21 cellular contexts compared by ENCODE assay signal in the genomic region with DNA sequence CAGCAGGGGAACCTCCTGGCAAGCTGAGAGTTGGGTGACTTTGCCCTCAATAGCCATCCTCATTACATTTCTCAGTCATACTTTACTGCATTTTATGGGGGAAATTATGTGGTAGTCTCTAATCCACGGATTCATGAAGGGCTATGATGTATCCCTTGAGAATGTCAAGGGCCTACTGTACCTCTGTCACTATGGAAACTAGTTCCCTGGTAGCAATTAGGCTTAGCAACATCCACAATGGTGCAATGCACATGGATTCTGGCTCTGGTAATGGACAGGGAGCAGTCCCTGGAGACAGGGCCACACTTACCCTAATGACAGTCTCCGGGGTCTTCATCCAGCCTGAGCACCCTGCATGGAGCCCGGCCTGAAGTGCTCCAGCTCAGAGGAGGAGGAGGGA. TPM values are rescaled to one million over a fixed set of nuclear protein-coding genes. Genes with fewer than 3 reads are reported as not detected.
DNase-seq lines count a peak whose midpoint lies in the region; ATAC-seq and TF ChIP-seq lines count a peak whose summit lies in the region.
"Had no signal": no experiment of that assay in that cellular context is flagged by ENCODE, and none has a peak within 500 bp of the region (broad histone marks: within the 10 kb centered on the region; RNA-seq: fewer than 3 reads in every experiment).

No MANE protein-coding gene starts in this region.

- peak; percentile 44 for TF ChIP-seq EP300 in neural cell (conservative IDR thresholded peaks at IDR 0.05; ENCODE audit: poor library complexity, severe bottlenecking)

- no peaks in the 10 kb centered on the region for H3F3A ChIP-seq in PC-3 (ENCODE audit: low read length, unreplicated experiment)
- no peaks in the 10 kb centered on the region for H3F3A ChIP-seq in neural cell (ENCODE audit: insufficient read depth, low read length, poor library complexity, severe bottlenecking)

- ATAC-seq in PC-3 (no peak), GM18505 (IDR thresholded peaks at IDR 0.05; ENCODE audit: unreplicated experiment) (no peak), Right ventricle myocardium superior (ENCODE audit: poor library complexity) (no peak)
- ATAC-seq: gastrocnemius medialis; GM12878; stimulated activated naive CD8-positive, alpha-beta T cell treated with anti-CD3 and anti-CD28 coated beads, Interleukin-15, amount 100 ng/mL, for 72 hours; T-cell had no signal

- DNase-seq in DMS79 treated with DMSO at 0.1 percent for 48 hours (lab: John Stamatoyannopoulos, UW) (peak; percentile 84), NCI-H1092 (lab: John Stamatoyannopoulos, UW) (peak; percentile 67), PC-3 (peak; percentile 15), Right ventricle myocardium superior (no peak), osteoblast (ENCODE audit: insufficient read length, low spot score, missing footprints) (no peak)
- DNase-seq: activated CD8-positive, alpha-beta memory T cell treated with anti-CD3 and anti-CD28 coated beads, Interleukin-2, amount 50 U/mL, for 48 hours; activated effector memory CD4-positive, alpha-beta T cell treated with anti-CD3 and anti-CD28 coated beads, Interleukin-2, amount 50 U/mL, for 16 hours; amniotic stem cell; caudate nucleus; erythroblast; gastrocnemius medialis; GF-D8; H9; NCI-H2171; stimulated activated naive CD8-positive, alpha-beta T cell treated with anti-CD3 and anti-CD28 coated beads, Interleukin-15, amount 100 ng/mL, for 72 hours; T-cell had no signal

- H3K79me2 ChIP-seq in PC-3 (ENCODE audit: low read length) (no peaks in the 10 kb centered on the region), neural cell (replicated peaks; ENCODE audit: insufficient read depth, low read length) (no peaks in the 10 kb centered on the region), osteoblast (ENCODE audit: insufficient read depth, low read length) (no peaks in the 10 kb centered on the region)

- TF ChIP-seq POLR2A in GM18505 (IDR thresholded peaks at IDR 0.05; ENCODE audit: borderline replicate concordance, extremely low read depth, insufficient read depth, insufficient read length), result no peak

- H2AFZ ChIP-seq in PC-3 (ENCODE audit: low read length), result no peak overlapping the region
- H2AFZ ChIP-seq in neural cell (ENCODE audit: low read depth, low read length), result no peak overlapping the region
- no peak overlapping the region for H2AFZ ChIP-seq in osteoblast (ENCODE audit: low read length)

- H3K9me2 ChIP-seq in PC-3 (replicated peaks; ENCODE audit: low read length) (no peaks in the 10 kb centered on the region), neural cell (ENCODE audit: insufficient read depth, low read length) (no peaks in the 10 kb centered on the region)

- intact Hi-C loops in PC-3 (cut with micrococcal nuclease), result no loop called here
- intact Hi-C loops in Right ventricle myocardium superior (cut with DNase I), result no loop called here

- H3K4me1 ChIP-seq in PC-3 (ENCODE audit: insufficient read depth, low read length) (no peaks in the 10 kb centered on the region), osteoblast (ENCODE audit: insufficient read depth, low read length) (no peaks in the 10 kb centered on the region)
- H3K4me1 ChIP-seq: gastrocnemius medialis had no signal

- H3K36me3 ChIP-seq in PC-3 (ENCODE audit: low read depth, low read length) (no peaks in the 10 kb centered on the region), neural cell (ENCODE audit: insufficient read depth, low read length) (no peaks in the 10 kb centered on the region), osteoblast (ENCODE audit: insufficient read depth, low read length) (no peaks in the 10 kb centered on the region)
- H3K36me3 ChIP-seq: gastrocnemius medialis had no signal

- H3K4me3 ChIP-seq in PC-3 (ENCODE audit: low read length) (no peak overlapping the region), neural cell (ENCODE audit: low read length) (peak overlapping the region; percentile 44), osteoblast (ENCODE audit: insufficient read depth, low read length) (no peak overlapping the region)
- H3K4me3 ChIP-seq: gastrocnemius medialis, GM12878 had no signal

- H3K9ac ChIP-seq in PC-3 (ENCODE audit: low read length), result no peak overlapping the region
- H3K9ac ChIP-seq in neural cell (ENCODE audit: low read length), result no peak overlapping the region

- no peaks in the 10 kb centered on the region for H3K9me3 ChIP-seq in PC-3 (ENCODE audit: low read length)
- no peaks in the 10 kb centered on the region for H3K9me3 ChIP-seq in neural cell (ENCODE audit: low read length)
- no peaks in the 10 kb centered on the region for H3K9me3 ChIP-seq in osteoblast (ENCODE audit: low read depth, low read length)
- H3K9me3 ChIP-seq: gastrocnemius medialis had no signal

- CTCF ChIA-PET in PC-3 (lab: Charles Lee), result no interaction called here

- H3K27ac ChIP-seq in PC-3 (ENCODE audit: low read length), result no peak overlapping the region
- H3K27ac ChIP-seq in neural cell (ENCODE audit: low read length), result peak overlapping the region; percentile 69
- H3K27ac ChIP-seq in osteoblast (ENCODE audit: low read depth, low read length), result no peak overlapping the region
- H3K27ac ChIP-seq: gastrocnemius medialis had no signal

- H3K27me3 ChIP-seq in PC-3 (ENCODE audit: low read length) (peaks cover 8% of the 10 kb centered on the region; the same call in 1 of the 2 replicates), neural cell (ENCODE audit: insufficient read depth, low read depth, low read length) (no peaks in the 10 kb centered on the region), osteoblast (ENCODE audit: insufficient read depth, low read length) (peaks cover 37% of the 10 kb centered on the region)
- H3K27me3 ChIP-seq: gastrocnemius medialis had no signal

- POLR2A ChIA-PET in PC-3 (lab: Charles Lee; ENCODE audit: unreplicated experiment), result no interaction called here

- H4K20me1 ChIP-seq in PC-3 (ENCODE audit: low read length), result no peaks in the 10 kb centered on the region
- no peaks in the 10 kb centered on the region for H4K20me1 ChIP-seq in neural cell (ENCODE audit: insufficient read depth)
- no peaks in the 10 kb centered on the region for H4K20me1 ChIP-seq in osteoblast (ENCODE audit: insufficient read depth, low read length)

- TF ChIP-seq RAD21 in neural cell (conservative IDR thresholded peaks at IDR 0.05), result no peak

- TF ChIP-seq CTCF in PC-3 (conservative IDR thresholded peaks at IDR 0.05; ENCODE audit: low read depth, low read length) (no peak), neural cell (IDR thresholded peaks at IDR 0.05; ENCODE audit: poor library complexity, severe bottlenecking) (no peak), osteoblast (IDR thresholded peaks at IDR 0.05; ENCODE audit: extremely low read depth, low read depth, low read length) (no peak)

- H3K4me2 ChIP-seq in PC-3 (ENCODE audit: low read length), result no peak overlapping the region
- peak overlapping the region; percentile 26 for H3K4me2 ChIP-seq in neural cell (ENCODE audit: low read length)
- H3K4me2 ChIP-seq in osteoblast (ENCODE audit: insufficient read depth, low read length), result no peak overlapping the region

- no TSS peak for BruUV-seq in PC-3 (replicated peaks; lab: Mats Ljungman, UMichigan)

TF ChIP-seq in neural cell, 6 proteins besides CTCF, POLR2A, EP300 and RAD21:
- TF ChIP-seq MXI1 (conservative IDR thresholded peaks at IDR 0.05; ENCODE audit: poor library complexity, severe bottlenecking), result no peak
- TF ChIP-seq POLR2AphosphoS5 (IDR thresholded peaks at IDR 0.05), result peak; percentile 20

RNA-seq across cellular contexts. Expression of a gene that starts 26.5 kb away (rescaled TPM):
- total RNA-seq in PC-3 (2014; rRNA removed) (5.0 and 9.0 TPM in 2 replicates), Right ventricle myocardium superior (1.7 TPM), osteoblast (under 0.01 TPM in 1 of 2 replicates, not detected in the other)
- polyA plus RNA-seq in neural cell, result 3.3 and 5.2 TPM in 2 replicates
- 8.3 and 9.0 TPM in 2 replicates for polyA minus RNA-seq in neural cell
- total RNA-seq: GM12878; natural killer cell treated with Interleukin-12 subunit alpha and Interleukin-12 subunit beta and Interleukin-15 and Interleukin-18, amount 100 ng/mL, for 72 hours had no signal
- polyA plus RNA-seq: BJ, GM12878 had no signal

Comparison
In these comparisons a context has a peak if more than half of its experiments do, and no peak if none do; other contexts are left out.
1. DNase-seq: peak in DMS79 treated with DMSO at 0.1 percent for 48 hours (single experiment), NCI-H1092 (single experiment) and PC-3 (single experiment); none in Right ventricle myocardium superior (single experiment) and osteoblast (single experiment).